17 cellular contexts compared by ENCODE assay signal in the genomic region with DNA sequence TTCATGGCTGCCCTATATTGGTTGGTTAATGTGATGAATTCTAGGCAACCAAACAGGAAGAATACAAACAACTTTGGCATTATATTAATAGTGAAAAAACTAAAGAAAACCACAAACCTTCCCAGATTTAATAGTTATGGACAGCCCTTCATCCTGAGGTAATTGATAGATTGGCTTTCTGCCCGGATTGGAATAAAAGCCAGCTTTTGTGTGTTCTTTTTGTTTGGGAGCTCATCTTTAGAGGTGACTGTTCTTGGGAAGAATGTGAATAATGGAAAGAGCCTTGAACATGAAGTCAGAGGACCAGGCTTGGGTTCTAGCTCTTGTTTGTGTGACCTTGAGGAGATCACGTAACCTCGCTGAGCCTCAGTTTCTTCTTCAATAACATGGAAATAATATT.
DNase-seq lines count a peak whose midpoint lies in the region; ATAC-seq and TF ChIP-seq lines count a peak whose summit lies in the region.
"Had no signal": no experiment of that assay in that cellular context is flagged by ENCODE, and none has a peak within 500 bp of the region (broad histone marks: within the 10 kb centered on the region; RNA-seq: fewer than 3 reads in every experiment).

No MANE protein-coding gene starts in this region.

- H3K9me3 Mint-ChIP-seq in stimulated activated naive B cell treated with anti-CD40 and anti-IgM and Interleukin-4, amounts not matched to agents 10 μg/mL and 1 μg/mL and 100 μg/mL, for 72 hours: peaks cover 0 to 1% of the 10 kb centered on the region in 2 donors

- H3K4me3 Mint-ChIP-seq in stimulated activated naive B cell treated with anti-CD40 and anti-IgM and Interleukin-4, amounts not matched to agents 10 μg/mL and 1 μg/mL and 100 μg/mL, for 72 hours: no peak overlapping the region
- H3K4me3 Mint-ChIP-seq: T-helper 17 cell had no signal

- DNase-seq in NCI-H2107 treated with DMSO at 0.1 percent for 48 hours (lab: John Stamatoyannopoulos, UW; ENCODE audit: unreplicated experiment) (peak; percentile 21), NCI-H2107 (lab: John Stamatoyannopoulos, UW) (no peak), M059J (ENCODE audit: low read depth) (peak; percentile 44), NCI-H748 (lab: John Stamatoyannopoulos, UW; ENCODE audit: unreplicated experiment) (peak; percentile 74), fibroblast of mammary gland (ENCODE audit: low read depth) (peak; percentile 31)
- DNase-seq in stimulated activated naive B cell treated with anti-CD40 and anti-IgM and Interleukin-4, amounts not matched to agents 10 μg/mL and 1 μg/mL and 100 μg/mL, for 72 hours: no peak
- no peak for DNase-seq in activated CD8-positive, alpha-beta memory T cell treated with anti-CD3 and anti-CD28 coated beads, Interleukin-2, amount 50 U/mL, for 4 hours
- DNase-seq in effector CD4-positive, alpha-beta T cell: no peak
- DNase-seq: 8988T, DMS53, GOT3, MM.1S, NCI-H1436, NCI-H2081, NCI-H510A, PC-9, T-helper 17 cell had no signal

- H3K27ac Mint-ChIP-seq in stimulated activated naive B cell treated with anti-CD40 and anti-IgM and Interleukin-4, amounts not matched to agents 10 μg/mL and 1 μg/mL and 100 μg/mL, for 72 hours: no peak overlapping the region
- H3K27ac Mint-ChIP-seq: T-helper 17 cell had no signal

- peaks cover 11 to 19% of the 10 kb centered on the region in 2 donors for H3K4me1 Mint-ChIP-seq in stimulated activated naive B cell treated with anti-CD40 and anti-IgM and Interleukin-4, amounts not matched to agents 10 μg/mL and 1 μg/mL and 100 μg/mL, for 72 hours

- H3K36me3 Mint-ChIP-seq in stimulated activated naive B cell treated with anti-CD40 and anti-IgM and Interleukin-4, amounts not matched to agents 10 μg/mL and 1 μg/mL and 100 μg/mL, for 72 hours: peaks cover 38 to 48% of the 10 kb centered on the region in 2 donors

- H3K27me3 Mint-ChIP-seq in stimulated activated naive B cell treated with anti-CD40 and anti-IgM and Interleukin-4, amounts not matched to agents 10 μg/mL and 1 μg/mL and 100 μg/mL, for 72 hours: no peaks in the 10 kb centered on the region
- H3K27me3 Mint-ChIP-seq: T-helper 17 cell had no signal

- no peak for ATAC-seq in stimulated activated naive B cell treated with anti-CD40 and anti-IgM and Interleukin-4, amounts not matched to agents 10 μg/mL and 1 μg/mL and 100 μg/mL, for 72 hours (replicated peaks)
- ATAC-seq: T-helper 17 cell had no signal

- H3K4me3 ChIP-seq in fibroblast of mammary gland (ENCODE audit: control insufficient read depth, low read depth, low read length): no peak overlapping the region
- H3K4me3 ChIP-seq: PC-9 had no signal

- TF ChIP-seq CTCF in fibroblast of mammary gland (conservative IDR thresholded peaks at IDR 0.05; ENCODE audit: control insufficient read depth, insufficient read depth, low read depth, low read length): no peak

Comparison
In these comparisons a context has a peak if more than half of its experiments do, and no peak if none do; other contexts are left out.
1. DNase-seq: peak in NCI-H2107 treated with DMSO at 0.1 percent for 48 hours (single experiment), M059J (single experiment), NCI-H748 (single experiment) and fibroblast of mammary gland (single experiment); none in NCI-H2107 (single experiment), stimulated activated naive B cell treated with anti-CD40 and anti-IgM and Interleukin-4, amounts not matched to agents 10 μg/mL and 1 μg/mL and 100 μg/mL, for 72 hours (single experiment), activated CD8-positive, alpha-beta memory T cell treated with anti-CD3 and anti-CD28 coated beads, Interleukin-2, amount 50 U/mL, for 4 hours (single experiment) and effector CD4-positive, alpha-beta T cell (single experiment).